Comparison of ENCODE assay signal across 9 cellular contexts in the genomic region with DNA sequence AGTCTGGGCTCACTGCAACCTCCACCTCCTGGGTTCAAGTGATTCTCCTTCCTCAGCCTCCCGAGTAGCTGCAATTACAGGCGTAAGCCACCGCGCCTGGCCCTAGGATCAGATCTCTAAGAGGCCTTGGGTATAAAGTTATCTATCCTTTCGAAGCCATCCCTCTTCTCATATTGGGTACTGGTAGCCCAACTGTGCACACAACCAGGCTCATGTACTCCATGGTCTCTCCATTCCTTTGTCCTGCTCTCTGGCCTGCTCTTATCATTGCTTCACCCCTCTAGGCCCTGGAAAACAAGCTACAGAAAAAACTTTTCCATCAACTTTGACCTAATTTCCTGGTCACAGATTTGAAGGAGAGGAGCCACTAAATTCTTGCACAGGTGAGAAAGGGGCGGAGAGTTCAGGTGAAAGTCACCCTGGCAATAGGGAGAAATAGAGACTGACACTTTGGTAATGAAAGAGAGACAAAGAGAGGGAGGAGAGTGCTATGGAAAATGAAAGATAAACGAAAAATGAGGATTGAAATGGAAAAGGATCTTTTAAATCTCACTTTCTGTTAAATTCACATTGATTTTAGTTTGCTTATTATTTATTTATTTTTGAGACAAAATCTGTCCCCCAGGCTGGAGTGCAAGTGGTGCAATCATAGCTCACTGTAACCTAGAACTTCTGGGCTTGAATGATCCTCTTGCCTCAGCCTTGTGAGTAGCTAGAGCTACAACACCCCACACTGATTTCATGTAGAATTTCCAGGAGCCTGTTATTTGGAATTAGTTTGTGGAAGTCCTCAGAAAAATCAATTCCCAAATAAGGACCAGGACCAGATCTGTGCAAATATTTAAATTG. TPM values are rescaled to one million over a fixed set of nuclear protein-coding genes. Genes with fewer than 3 reads are reported as not detected.
A peak's percentile ranks its signal among the peaks of the same experiment; 100 is the strongest.
DNase-seq lines count a peak whose midpoint lies in the region; ATAC-seq, FAIRE-seq and TF ChIP-seq lines count a peak whose summit lies in the region.
"Had no signal": no experiment of that assay in that cellular context is flagged by ENCODE, and none has a peak within 500 bp of the region (broad histone marks: within the 10 kb centered on the region; RNA-seq: fewer than 3 reads in every experiment).

No MANE protein-coding gene starts in this region.

- H3K4me1 ChIP-seq in left ventricle myocardium inferior (peaks cover 81% of the 10 kb centered on the region), small intestine (ENCODE audit: control insufficient read depth in 2 of 2, insufficient read depth in 1 of 2, low read depth in 1 of 2, low read length in 1 of 2) (peaks cover 3 to 15% of the 10 kb centered on the region in 2 donors), aorta (ENCODE audit: control insufficient read depth in 1 of 2, insufficient read depth in 2 of 2, low read length in 2 of 2) (peaks cover 8 to 20% of the 10 kb centered on the region in 2 donors)

- H3K27me3 ChIP-seq in left ventricle myocardium inferior (ENCODE audit: low read depth) (no peaks in the 10 kb centered on the region), small intestine (ENCODE audit: control insufficient read depth in 2 of 2, insufficient read depth in 2 of 2, low read length in 2 of 2) (no peaks in the 10 kb centered on the region), aorta (ENCODE audit: control insufficient read depth in 1 of 2, insufficient read depth in 2 of 2, low read length in 1 of 2) (no peaks in the 10 kb centered on the region)

- H3K27ac ChIP-seq in VCaP (peak overlapping the region; percentile 94; the same call in 1 of the 2 replicates), left ventricle myocardium inferior (replicated peaks) (peak overlapping the region; percentile 99), small intestine (ENCODE audit: low read depth in 1 of 2, low read length in 1 of 2) (peak overlapping the region; percentile 37 to 80), aorta (ENCODE audit: low read depth in 1 of 2, low read length in 2 of 2) (no peak overlapping the region)

- intact Hi-C loops in left ventricle myocardium inferior (cut with micrococcal nuclease): no loop called here
- intact Hi-C loops in aorta (cut with DNase I): no loop called here

- H3K9me3 ChIP-seq in left ventricle myocardium inferior (replicated peaks) (no peaks in the 10 kb centered on the region), small intestine (ENCODE audit: control insufficient read depth, low read depth) (no peaks in the 10 kb centered on the region), aorta (ENCODE audit: control insufficient read depth, low read length) (no peaks in the 10 kb centered on the region)

- peak overlapping the region; percentile 86 for H3K4me3 ChIP-seq in left ventricle myocardium inferior
- H3K4me3 ChIP-seq in small intestine (ENCODE audit: low read depth in 1 of 2, low read length in 2 of 2): no peak overlapping the region
- H3K4me3 ChIP-seq in aorta (ENCODE audit: low read length in 2 of 2): no peak overlapping the region

- WGBS in small intestine, 3 donors: 35 to 68% (median 54%) methylated on average over 7 of the region's 7 CpGs
- 92 to 94% methylated on average over 7 of the region's 7 CpGs for WGBS in aorta, 2 donors

- peaks cover 33% of the 10 kb centered on the region for H3K36me3 ChIP-seq in left ventricle myocardium inferior
- peaks cover 15 to 20% of the 10 kb centered on the region in 2 donors for H3K36me3 ChIP-seq in small intestine (ENCODE audit: control insufficient read depth in 2 of 2, insufficient read depth in 2 of 2, low read length in 2 of 2)
- peaks cover 6 to 8% of the 10 kb centered on the region in 2 donors for H3K36me3 ChIP-seq in aorta (ENCODE audit: control insufficient read depth in 1 of 2, insufficient read depth in 2 of 2, low read length in 1 of 2)

- DNase-seq in LoVo (ENCODE audit: low spot score): peak; percentile 66
- no peak for DNase-seq in left ventricle myocardium inferior
- peak; percentile 65 for DNase-seq in small intestine
- DNase-seq in ecto neural progenitor cell (ENCODE audit: low spot score): no peak
- no peak for DNase-seq in T-helper 9 cell
- no peak for DNase-seq in aorta

- FAIRE-seq in small intestine (lab: Jason Lieb, UNC): no peak

- ATAC-seq in HG03571 (IDR thresholded peaks at IDR 0.05; ENCODE audit: unreplicated experiment) (no peak), aorta (ENCODE audit: low FRiP score) (no peak)

- TF ChIP-seq CTCF in VCaP (conservative IDR thresholded peaks at IDR 0.05): no peak
- TF ChIP-seq CTCF in left ventricle myocardium inferior (IDR thresholded peaks at IDR 0.05; ENCODE audit: borderline replicate concordance): no peak

RNA-seq across cellular contexts. Expression of gene TXNIP, which starts 5.9 kb away (rescaled TPM):
- total RNA-seq in left ventricle myocardium inferior (753 TPM), aorta (100 to 1,000 TPM; 354 to 536 TPM)
- polyA plus RNA-seq in small intestine (100 to 1,000 TPM in 2 of 3 donors, 10 to 100 TPM in 1; 85.4 to 362 (median 170) TPM), aorta (100 to 1,000 TPM in 1 of 2 donors, 10 to 100 TPM in 1; 83.1 to 169 TPM)

RNA-seq across cellular contexts. Expression of gene POLR3GL, which starts 26.0 kb away (rescaled TPM):
- total RNA-seq in left ventricle myocardium inferior (45.6 TPM), aorta (10 to 100 TPM; 23.8 to 26.4 TPM)
- polyA plus RNA-seq in small intestine (10 to 100 TPM; 33.6 to 37.3 (median 34.0) TPM), aorta (10 to 100 TPM; 73.4 to 89.0 TPM)

RNA-seq across cellular contexts. Expression of gene ANKRD34A, which starts 26.1 kb away (rescaled TPM):
- 0.66 TPM for total RNA-seq in left ventricle myocardium inferior
- polyA plus RNA-seq in small intestine: 1 to 10 TPM in 1 of 3 donors, under 1 TPM in 2; 0.48 to 1.1 (median 0.54) TPM
- 1 to 10 TPM; 1.4 to 2.2 TPM for total RNA-seq in aorta
- polyA plus RNA-seq in aorta: 1 to 10 TPM in 1 of 2 donors, under 1 TPM in 1; 0.63 to 1.9 TPM

RNA-seq across cellular contexts. Expression of gene HJV, which starts 31.1 kb away (rescaled TPM):
- 90.3 TPM for total RNA-seq in left ventricle myocardium inferior
- not detected for polyA plus RNA-seq in small intestine
- total RNA-seq in aorta: not detected
- polyA plus RNA-seq in aorta: not detected
- total RNA-seq: ureter had no signal

RNA-seq across cellular contexts. Expression of gene LIX1L, which starts 32.7 kb away (rescaled TPM):
- total RNA-seq in left ventricle myocardium inferior (23.0 TPM), aorta (10 to 100 TPM; 53.2 to 60.0 TPM)
- polyA plus RNA-seq in small intestine (1 to 10 TPM in 2 of 3 donors, under 1 TPM in 1; 0.67 to 7.1 (median 3.2) TPM), aorta (10 to 100 TPM; 18.0 to 29.3 TPM)

Comparison
In these comparisons a context has a peak if more than half of its experiments do, and no peak if none do; other contexts are left out.
1. DNase-seq: peak in LoVo (single experiment) and small intestine (single experiment); none in left ventricle myocardium inferior (single experiment), ecto neural progenitor cell (single experiment), T-helper 9 cell (single experiment) and aorta (0 of 2).
2. H3K27ac ChIP-seq: peak in VCaP (single experiment), left ventricle myocardium inferior (single experiment) and small intestine (2 of 2); none in aorta (0 of 2).